In the genomic region with DNA sequence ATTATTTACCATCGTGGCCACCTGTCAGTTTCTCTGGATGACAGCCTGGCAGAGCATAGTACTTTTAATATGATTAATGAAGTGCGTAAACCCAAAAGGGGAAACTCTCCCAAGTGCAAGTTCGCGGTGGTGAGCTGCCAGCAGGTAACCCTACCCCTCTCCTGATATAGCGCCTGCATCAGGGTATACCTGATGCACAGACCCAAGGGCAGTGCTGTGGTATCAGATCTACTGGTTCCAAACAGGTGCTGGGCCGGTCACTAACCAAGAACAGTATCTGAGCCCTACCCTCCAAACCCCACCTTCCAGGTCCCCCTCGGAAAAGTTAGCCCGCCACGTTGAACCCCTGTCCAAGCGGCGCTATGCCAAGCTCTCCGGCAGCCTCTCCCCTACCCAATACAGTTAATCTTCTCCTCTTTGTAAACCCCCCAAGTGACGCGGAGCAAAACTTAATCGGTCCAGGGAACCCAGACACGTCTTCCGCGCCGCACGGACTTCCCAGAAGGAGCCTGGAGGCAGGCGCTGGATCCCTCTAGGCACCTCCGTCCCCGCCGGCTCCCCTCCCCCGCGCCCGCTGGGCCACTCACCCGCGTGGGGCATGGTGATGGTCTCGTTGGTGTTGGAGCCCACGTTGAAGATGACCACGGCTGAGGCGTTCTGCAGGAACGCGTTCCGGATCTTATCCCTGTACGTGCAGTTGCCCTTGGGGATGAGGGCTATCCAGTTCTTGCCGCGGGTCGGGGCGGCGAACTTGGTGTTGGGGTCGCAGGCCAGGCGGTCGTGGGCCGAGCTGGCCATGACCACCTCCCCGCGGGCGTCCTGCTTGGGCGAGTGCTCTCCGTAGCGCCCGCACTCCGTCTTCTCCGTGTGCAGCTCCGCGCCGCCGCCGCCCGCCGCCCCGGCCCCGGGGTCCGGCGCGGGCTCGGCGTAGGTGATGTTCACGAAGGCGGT, we compare ENCODE assay signal across 8 cellular contexts. TPM values are rescaled to one million over a fixed set of nuclear protein-coding genes. Genes with fewer than 3 reads are reported as not detected.
DNase-seq lines count a peak whose midpoint lies in the region; ATAC-seq and TF ChIP-seq lines count a peak whose summit lies in the region.

No MANE protein-coding gene starts in this region.

- H3K36me3 ChIP-seq in HEK293 (ENCODE audit: control insufficient read depth in 2 of 2, insufficient read depth in 1 of 2, low read length in 2 of 2), result no peaks in the 10 kb centered on the region

- DNase-seq in EH (ENCODE audit: low read depth) (peak; percentile 41), Right ventricle myocardium superior (peak; percentile 44), progenitor cell of endocrine pancreas (ENCODE audit: low spot score, unreplicated experiment) (peak; percentile 30), NCI-H1436 (lab: John Stamatoyannopoulos, UW) (no peak)
- DNase-seq in activated CD4-positive, alpha-beta memory T cell treated with anti-CD3 and anti-CD28 coated beads for 36 hours, result no peak

- CTCF ChIA-PET in HEK293 (lab: Yijun Ruan, JAX), result interaction anchor here (1.0 to 5.7 kb wide), 4 partner anchors 25 to 271 kb away, joined by 3 to 43 read pairs (median 10); no protein-coding TSS in a partner anchor
- CTCF ChIA-PET in activated CD4-positive, alpha-beta memory T cell treated with anti-CD3 and anti-CD28 coated beads for 36 hours (lab: Charles Lee), result interaction anchor here (0.6 to 2.0 kb wide), 4 partner anchors 12 to 269 kb away, joined by 4 to 6 read pairs (median 4); no protein-coding TSS in a partner anchor

- TF ChIP-seq CTCF in HEK293 (tag by site-specific recombination; IDR thresholded peaks at IDR 0.05) (no peak), progenitor cell of endocrine pancreas (IDR thresholded peaks at IDR 0.05; ENCODE audit: unreplicated experiment) (no peak)

- peak overlapping the region; percentile 94 for H3K4me3 ChIP-seq in HEK293 (ENCODE audit: low read depth, low read length)

- peak overlapping the region; percentile 21 for H3K4me3 Mint-ChIP-seq in activated CD4-positive, alpha-beta memory T cell treated with anti-CD3 and anti-CD28 coated beads for 36 hours
- peak overlapping the region; percentile 96 for H3K4me3 Mint-ChIP-seq in progenitor cell of endocrine pancreas (ENCODE audit: low read depth)

- peak overlapping the region; percentile 74; the same call in 1 of the 2 replicates for H3K27ac ChIP-seq in HEK293 (ENCODE audit: extremely low read depth, low read depth, low read length)

- no peak overlapping the region for H3K27ac Mint-ChIP-seq in activated CD4-positive, alpha-beta memory T cell treated with anti-CD3 and anti-CD28 coated beads for 36 hours
- H3K27ac Mint-ChIP-seq in progenitor cell of endocrine pancreas, result peak overlapping the region; percentile 84

- H3K9me3 ChIP-seq in HEK293 (ENCODE audit: control insufficient read depth, insufficient read depth, low read depth, low read length), result no peaks in the 10 kb centered on the region

- POLR2A ChIA-PET in HEK293 (lab: Yijun Ruan, JAX), result interaction anchor here (0.6 kb wide), 1 partner anchor 247 kb away, joined by 4 read pairs; no protein-coding TSS in a partner anchor
- POLR2A ChIA-PET in activated CD4-positive, alpha-beta memory T cell treated with anti-CD3 and anti-CD28 coated beads for 36 hours (lab: Charles Lee), result interaction anchor here (0.5 kb wide), 1 partner anchor 44 kb away, joined by 4 read pairs; no protein-coding TSS in a partner anchor

- H3K36me3 Mint-ChIP-seq in activated CD4-positive, alpha-beta memory T cell treated with anti-CD3 and anti-CD28 coated beads for 36 hours, result no peaks in the 10 kb centered on the region
- no peaks in the 10 kb centered on the region for H3K36me3 Mint-ChIP-seq in progenitor cell of endocrine pancreas (ENCODE audit: insufficient read depth)

- H3K9me3 Mint-ChIP-seq in activated CD4-positive, alpha-beta memory T cell treated with anti-CD3 and anti-CD28 coated beads for 36 hours, result no peaks in the 10 kb centered on the region
- H3K9me3 Mint-ChIP-seq in progenitor cell of endocrine pancreas (ENCODE audit: low read depth), result no peaks in the 10 kb centered on the region

- intact Hi-C loops in activated CD4-positive, alpha-beta memory T cell treated with anti-CD3 and anti-CD28 coated beads for 36 hours (cut with micrococcal nuclease), result loop anchor here (5.0 kb wide), 1 partner anchor 90 kb away; a partner anchor contains a TSS
- intact Hi-C loops in Right ventricle myocardium superior (cut with DNase I), result loop anchor here (2.0 to 10.0 kb wide), 3 partner anchors 135 to 607 kb away; a partner anchor contains a TSS

- ATAC-seq in Right ventricle myocardium superior (ENCODE audit: poor library complexity), result peak; percentile 29
- no peak for ATAC-seq in GM18873 (IDR thresholded peaks at IDR 0.05; ENCODE audit: low FRiP score, unreplicated experiment)
- ATAC-seq in HG03342 (IDR thresholded peaks at IDR 0.05; ENCODE audit: unreplicated experiment), result no peak

- H3K4me1 ChIP-seq in HEK293 (ENCODE audit: control insufficient read depth, insufficient read depth, low read length), result no peaks in the 10 kb centered on the region

- peaks cover 64% of the 10 kb centered on the region for H3K27me3 Mint-ChIP-seq in activated CD4-positive, alpha-beta memory T cell treated with anti-CD3 and anti-CD28 coated beads for 36 hours
- peaks cover 3% of the 10 kb centered on the region for H3K27me3 Mint-ChIP-seq in progenitor cell of endocrine pancreas

- H3K4me1 Mint-ChIP-seq in activated CD4-positive, alpha-beta memory T cell treated with anti-CD3 and anti-CD28 coated beads for 36 hours (ENCODE audit: low read depth), result peaks cover 11% of the 10 kb centered on the region
- peaks cover 22% of the 10 kb centered on the region for H3K4me1 Mint-ChIP-seq in progenitor cell of endocrine pancreas (ENCODE audit: low read depth)

TF ChIP-seq in HEK293, 187 proteins besides CTCF, POLR2A, EP300 and RAD21 (continues in another document):
- TF ChIP-seq ZNF10 (tag by site-specific recombination; IDR thresholded peaks at IDR 0.05) (no peak), ZNF221 (tag by site-specific recombination; IDR thresholded peaks at IDR 0.05; ENCODE audit: borderline replicate concordance) (no peak), ZFHX2 (tag by site-specific recombination; conservative IDR thresholded peaks at IDR 0.05) (peak; percentile 39; the same call in 1 of the 2 replicates), ZNF501 (tag by site-specific recombination; IDR thresholded peaks at IDR 0.05) (0 out of 2 replicates have a peak, but pooled peaks have one; percentile 46), ZBTB20 (tag by site-specific recombination; IDR thresholded peaks at IDR 0.05) (peak; percentile 56; the same call in 1 of the 2 replicates), IKZF3 (tag by site-specific recombination; IDR thresholded peaks at IDR 0.05) (no peak), ZNF350 (tag by site-specific recombination; IDR thresholded peaks at IDR 0.05) (no peak), SCRT2 (tag by site-specific recombination; IDR thresholded peaks at IDR 0.05) (peak; percentile 68; the same call in 1 of the 2 replicates), ZNF76 (tag by site-specific recombination; IDR thresholded peaks at IDR 0.05; ENCODE audit: borderline replicate concordance, low read depth) (peak; percentile 29; the same call in 1 of the 2 replicates), TCF7L2 (IDR thresholded peaks at IDR 0.05; ENCODE audit: borderline replicate concordance, low read depth, low read length) (no peak), ZFP37 (tag by site-specific recombination; IDR thresholded peaks at IDR 0.05) (0 out of 2 replicates have a peak, but pooled peaks have one; percentile 62), ZNF777 (tag by site-specific recombination; IDR thresholded peaks at IDR 0.05; ENCODE audit: borderline replicate concordance) (0 out of 2 replicates have a peak, but pooled peaks have one; percentile 21), KLF8 (tag by site-specific recombination; IDR thresholded peaks at IDR 0.05) (0 out of 2 replicates have a peak, but pooled peaks have one; percentile 8), ZSCAN16 (tag by site-specific recombination; IDR thresholded peaks at IDR 0.05) (no peak), PRDM1 (tag by site-specific recombination; IDR thresholded peaks at IDR 0.05) (peak; percentile 45; the same call in 1 of the 2 replicates), OVOL3 (tag by site-specific recombination; IDR thresholded peaks at IDR 0.05) (no peak), ZEB2 (tag by site-specific recombination; IDR thresholded peaks at IDR 0.05) (no peak), TRIM28 (IDR thresholded peaks at IDR 0.05; ENCODE audit: borderline replicate concordance, low read length) (no peak), ZBTB17 (tag by site-specific recombination; IDR thresholded peaks at IDR 0.05) (peak; percentile 56), ZNF223 (tag by site-specific recombination; IDR thresholded peaks at IDR 0.05) (no peak), SP3 (tag by site-specific recombination; IDR thresholded peaks at IDR 0.05) (no peak), ZNF335 (tag by site-specific recombination; conservative IDR thresholded peaks at IDR 0.05) (peak; percentile 70)
- TF ChIP-seq, protein P1, sequence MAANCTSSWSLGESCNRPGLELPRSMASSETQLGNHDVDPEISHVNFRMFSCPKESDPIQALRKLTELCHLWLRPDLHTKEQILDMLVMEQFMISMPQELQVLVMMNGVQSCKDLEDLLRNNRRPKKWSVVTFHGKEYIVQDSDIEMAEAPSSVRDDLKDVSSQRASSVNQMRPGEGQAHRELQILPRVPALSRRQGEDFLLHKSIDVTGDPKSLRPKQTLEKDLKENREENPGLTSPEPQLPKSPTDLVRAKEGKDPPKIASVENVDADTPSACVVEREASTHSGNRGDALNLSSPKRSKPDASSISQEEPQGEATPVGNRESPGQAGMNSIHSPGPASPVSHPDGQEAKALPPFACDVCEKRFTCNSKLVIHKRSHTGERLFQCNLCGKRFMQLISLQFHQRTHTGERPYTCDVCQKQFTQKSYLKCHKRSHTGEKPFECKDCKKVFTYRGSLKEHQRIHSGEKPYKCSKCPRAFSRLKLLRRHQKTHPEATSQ (tag by site-specific recombination; IDR thresholded peaks at IDR 0.05), result no peak
- TF ChIP-seq, protein P2, sequence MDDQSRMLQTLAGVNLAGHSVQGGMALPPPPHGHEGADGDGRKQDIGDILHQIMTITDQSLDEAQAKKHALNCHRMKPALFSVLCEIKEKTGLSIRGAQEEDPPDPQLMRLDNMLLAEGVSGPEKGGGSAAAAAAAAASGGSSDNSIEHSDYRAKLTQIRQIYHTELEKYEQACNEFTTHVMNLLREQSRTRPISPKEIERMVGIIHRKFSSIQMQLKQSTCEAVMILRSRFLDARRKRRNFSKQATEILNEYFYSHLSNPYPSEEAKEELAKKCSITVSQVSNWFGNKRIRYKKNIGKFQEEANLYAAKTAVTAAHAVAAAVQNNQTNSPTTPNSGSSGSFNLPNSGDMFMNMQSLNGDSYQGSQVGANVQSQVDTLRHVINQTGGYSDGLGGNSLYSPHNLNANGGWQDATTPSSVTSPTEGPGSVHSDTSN (CRISPR knock-in tag; IDR thresholded peaks at IDR 0.05), result 0 out of 2 replicates have a peak, but pooled peaks have one; percentile 18

RNA-seq across cellular contexts. Expression of a gene that starts 1.3 kb away (rescaled TPM):
- total RNA-seq in activated CD4-positive, alpha-beta memory T cell treated with anti-CD3 and anti-CD28 coated beads for 36 hours, result not detected
- total RNA-seq in Right ventricle myocardium superior, result 53.3 TPM
- 20.0 and 23.1 TPM in 2 replicates for total RNA-seq in progenitor cell of endocrine pancreas

Comparison
In these comparisons a context has a peak if more than half of its experiments do, and no peak if none do; other contexts are left out.
1. DNase-seq: peak in EH (single experiment), Right ventricle myocardium superior (single experiment) and progenitor cell of endocrine pancreas (single experiment); none in activated CD4-positive, alpha-beta memory T cell treated with anti-CD3 and anti-CD28 coated beads for 36 hours (single experiment) and NCI-H1436 (single experiment).
2. RNA of a gene that starts 1.3 kb away (total RNA-seq): 53.3 TPM in Right ventricle myocardium superior (single experiment) and 20.0 to 23.1 TPM in progenitor cell of endocrine pancreas; not detected in activated CD4-positive, alpha-beta memory T cell treated with anti-CD3 and anti-CD28 coated beads for 36 hours; every median in the first group is over 10 times any median in the second.